1 cellular context compared by ENCODE assay signal in the genomic region with DNA sequence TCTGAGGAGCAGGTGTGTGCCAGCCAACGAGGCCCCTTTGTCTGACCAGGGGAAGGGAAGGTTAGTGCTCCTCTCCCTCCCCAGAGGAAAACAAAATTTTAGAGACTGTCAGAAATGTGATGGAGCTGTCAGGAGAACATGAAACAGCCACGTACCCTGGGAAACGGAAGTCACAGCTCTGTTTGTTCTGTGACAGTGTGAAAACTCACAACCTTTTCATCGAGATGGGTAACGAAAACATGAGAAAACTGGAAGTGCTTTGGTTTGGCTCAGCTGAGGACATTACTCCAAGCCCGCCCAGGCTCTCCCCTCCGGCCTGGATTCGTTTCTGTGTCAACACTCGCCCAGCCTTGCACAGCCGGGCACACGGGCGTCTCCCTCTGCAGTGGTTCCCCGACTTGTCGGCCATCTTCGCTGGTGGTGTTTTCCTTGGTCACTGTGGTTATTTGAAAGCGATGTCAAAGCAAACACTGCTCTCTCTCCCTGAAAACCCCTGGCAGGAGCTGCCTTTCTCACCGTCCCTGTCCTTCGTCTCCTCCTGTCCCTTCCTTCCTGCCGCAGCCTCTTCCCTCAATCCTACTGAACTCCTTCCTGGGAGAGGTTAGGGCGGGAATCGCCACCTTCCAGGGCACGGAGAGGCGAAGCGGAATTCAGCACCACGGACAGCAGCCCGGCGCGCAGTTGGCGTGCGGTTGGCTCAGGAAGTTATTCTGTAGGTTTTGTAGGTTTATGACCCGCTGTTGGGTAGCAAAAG.
TF ChIP-seq lines count a peak whose summit lies in the region.

No MANE protein-coding gene starts in this region.

TF ChIP-seq in HepG2, 621 proteins besides CTCF, POLR2A, EP300 and RAD21 (continues in another document):
- TF ChIP-seq ZBTB1 (CRISPR knock-in tag; IDR thresholded peaks at IDR 0.05; ENCODE audit: borderline replicate concordance), result peak; percentile 87; the same call in 1 of the 2 replicates
- TF ChIP-seq, protein P1, sequence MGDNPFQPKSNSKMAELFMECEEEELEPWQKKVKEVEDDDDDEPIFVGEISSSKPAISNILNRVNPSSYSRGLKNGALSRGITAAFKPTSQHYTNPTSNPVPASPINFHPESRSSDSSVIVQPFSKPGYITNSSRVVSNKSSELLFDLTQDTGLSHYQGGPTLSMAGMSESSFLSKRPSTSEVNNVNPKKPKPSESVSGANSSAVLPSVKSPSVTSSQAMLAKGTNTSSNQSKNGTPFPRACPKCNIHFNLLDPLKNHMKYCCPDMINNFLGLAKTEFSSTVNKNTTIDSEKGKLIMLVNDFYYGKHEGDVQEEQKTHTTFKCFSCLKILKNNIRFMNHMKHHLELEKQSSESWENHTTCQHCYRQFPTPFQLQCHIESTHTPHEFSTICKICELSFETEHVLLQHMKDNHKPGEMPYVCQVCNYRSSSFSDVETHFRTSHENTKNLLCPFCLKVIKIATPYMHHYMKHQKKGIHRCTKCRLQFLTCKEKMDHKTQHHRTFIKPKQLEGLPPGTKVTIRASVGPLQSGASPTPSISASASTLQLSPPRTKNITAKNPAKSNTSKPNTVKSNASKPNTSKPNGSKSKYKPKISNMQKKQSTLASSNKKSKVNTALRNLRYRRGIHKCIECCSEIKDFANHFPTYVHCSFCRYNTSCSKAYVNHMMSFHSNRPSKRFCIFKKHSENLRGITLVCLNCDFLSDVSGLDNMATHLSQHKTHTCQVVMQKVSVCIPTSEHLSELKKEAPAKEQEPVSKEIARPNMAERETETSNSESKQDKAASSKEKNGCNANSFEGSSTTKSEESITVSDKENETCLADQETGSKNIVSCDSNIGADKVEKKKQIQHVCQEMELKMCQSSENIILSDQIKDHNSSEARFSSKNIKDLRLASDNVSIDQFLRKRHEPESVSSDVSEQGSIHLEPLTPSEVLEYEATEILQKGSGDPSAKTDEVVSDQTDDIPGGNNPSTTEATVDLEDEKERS (CRISPR knock-in tag; IDR thresholded peaks at IDR 0.05), result no peak; the same call in 1 of the 2 replicates
- peak; percentile 60; the same call in 1 of the 2 replicates for TF ChIP-seq ZSCAN21 (CRISPR knock-in tag; IDR thresholded peaks at IDR 0.05; ENCODE audit: borderline replicate concordance)
- TF ChIP-seq SP4 (CRISPR knock-in tag; IDR thresholded peaks at IDR 0.05), result no peak
- peak; percentile 85 for TF ChIP-seq ZNF788 (CRISPR knock-in tag; IDR thresholded peaks at IDR 0.05; ENCODE audit: borderline replicate concordance)
- TF ChIP-seq ZNF33B (CRISPR knock-in tag; IDR thresholded peaks at IDR 0.05), result no peak
- peak; percentile 89 for TF ChIP-seq IRX3 (CRISPR knock-in tag; IDR thresholded peaks at IDR 0.05; ENCODE audit: borderline replicate concordance, low read depth)
- TF ChIP-seq ELF4 (CRISPR knock-in tag; IDR thresholded peaks at IDR 0.05; ENCODE audit: borderline replicate concordance), result 0 out of 2 replicates have a peak, but pooled peaks have one; percentile 62
- TF ChIP-seq TEAD3 (CRISPR knock-in tag; optimal IDR thresholded peaks at IDR 0.05; ENCODE audit: borderline replicate concordance), result peak; percentile 75
- peak; percentile 94; the same call in 1 of the 2 replicates for TF ChIP-seq ZFP37 (CRISPR knock-in tag; IDR thresholded peaks at IDR 0.05; ENCODE audit: borderline replicate concordance)
- TF ChIP-seq, protein P2, sequence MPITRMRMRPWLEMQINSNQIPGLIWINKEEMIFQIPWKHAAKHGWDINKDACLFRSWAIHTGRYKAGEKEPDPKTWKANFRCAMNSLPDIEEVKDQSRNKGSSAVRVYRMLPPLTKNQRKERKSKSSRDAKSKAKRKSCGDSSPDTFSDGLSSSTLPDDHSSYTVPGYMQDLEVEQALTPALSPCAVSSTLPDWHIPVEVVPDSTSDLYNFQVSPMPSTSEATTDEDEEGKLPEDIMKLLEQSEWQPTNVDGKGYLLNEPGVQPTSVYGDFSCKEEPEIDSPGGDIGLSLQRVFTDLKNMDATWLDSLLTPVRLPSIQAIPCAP (CRISPR knock-in tag; IDR thresholded peaks at IDR 0.05; ENCODE audit: low read depth), result no peak
- peak; percentile 64 for TF ChIP-seq ZNF263 (CRISPR knock-in tag; IDR thresholded peaks at IDR 0.05)
- no peak for TF ChIP-seq HIVEP1 (CRISPR knock-in tag; IDR thresholded peaks at IDR 0.05)
- TF ChIP-seq, protein P3, sequence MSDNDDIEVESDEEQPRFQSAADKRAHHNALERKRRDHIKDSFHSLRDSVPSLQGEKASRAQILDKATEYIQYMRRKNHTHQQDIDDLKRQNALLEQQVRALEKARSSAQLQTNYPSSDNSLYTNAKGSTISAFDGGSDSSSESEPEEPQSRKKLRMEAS (IDR thresholded peaks at IDR 0.05), result peak; percentile 28; the same call in 1 of the 2 replicates
- TF ChIP-seq ZNF569 (CRISPR knock-in tag; IDR thresholded peaks at IDR 0.05; ENCODE audit: borderline replicate concordance), result no peak
- TF ChIP-seq, protein P4, sequence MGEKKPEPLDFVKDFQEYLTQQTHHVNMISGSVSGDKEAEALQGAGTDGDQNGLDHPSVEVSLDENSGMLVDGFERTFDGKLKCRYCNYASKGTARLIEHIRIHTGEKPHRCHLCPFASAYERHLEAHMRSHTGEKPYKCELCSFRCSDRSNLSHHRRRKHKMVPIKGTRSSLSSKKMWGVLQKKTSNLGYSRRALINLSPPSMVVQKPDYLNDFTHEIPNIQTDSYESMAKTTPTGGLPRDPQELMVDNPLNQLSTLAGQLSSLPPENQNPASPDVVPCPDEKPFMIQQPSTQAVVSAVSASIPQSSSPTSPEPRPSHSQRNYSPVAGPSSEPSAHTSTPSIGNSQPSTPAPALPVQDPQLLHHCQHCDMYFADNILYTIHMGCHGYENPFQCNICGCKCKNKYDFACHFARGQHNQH (CRISPR knock-in tag; IDR thresholded peaks at IDR 0.05), result peak; percentile 90
- no peak for TF ChIP-seq ZNF17 (CRISPR knock-in tag; IDR thresholded peaks at IDR 0.05)
- no peak for TF ChIP-seq NONO (IDR thresholded peaks at IDR 0.05)
- no peak for TF ChIP-seq NONO (CRISPR knock-in tag; conservative IDR thresholded peaks at IDR 0.05)
- TF ChIP-seq, protein P5, sequence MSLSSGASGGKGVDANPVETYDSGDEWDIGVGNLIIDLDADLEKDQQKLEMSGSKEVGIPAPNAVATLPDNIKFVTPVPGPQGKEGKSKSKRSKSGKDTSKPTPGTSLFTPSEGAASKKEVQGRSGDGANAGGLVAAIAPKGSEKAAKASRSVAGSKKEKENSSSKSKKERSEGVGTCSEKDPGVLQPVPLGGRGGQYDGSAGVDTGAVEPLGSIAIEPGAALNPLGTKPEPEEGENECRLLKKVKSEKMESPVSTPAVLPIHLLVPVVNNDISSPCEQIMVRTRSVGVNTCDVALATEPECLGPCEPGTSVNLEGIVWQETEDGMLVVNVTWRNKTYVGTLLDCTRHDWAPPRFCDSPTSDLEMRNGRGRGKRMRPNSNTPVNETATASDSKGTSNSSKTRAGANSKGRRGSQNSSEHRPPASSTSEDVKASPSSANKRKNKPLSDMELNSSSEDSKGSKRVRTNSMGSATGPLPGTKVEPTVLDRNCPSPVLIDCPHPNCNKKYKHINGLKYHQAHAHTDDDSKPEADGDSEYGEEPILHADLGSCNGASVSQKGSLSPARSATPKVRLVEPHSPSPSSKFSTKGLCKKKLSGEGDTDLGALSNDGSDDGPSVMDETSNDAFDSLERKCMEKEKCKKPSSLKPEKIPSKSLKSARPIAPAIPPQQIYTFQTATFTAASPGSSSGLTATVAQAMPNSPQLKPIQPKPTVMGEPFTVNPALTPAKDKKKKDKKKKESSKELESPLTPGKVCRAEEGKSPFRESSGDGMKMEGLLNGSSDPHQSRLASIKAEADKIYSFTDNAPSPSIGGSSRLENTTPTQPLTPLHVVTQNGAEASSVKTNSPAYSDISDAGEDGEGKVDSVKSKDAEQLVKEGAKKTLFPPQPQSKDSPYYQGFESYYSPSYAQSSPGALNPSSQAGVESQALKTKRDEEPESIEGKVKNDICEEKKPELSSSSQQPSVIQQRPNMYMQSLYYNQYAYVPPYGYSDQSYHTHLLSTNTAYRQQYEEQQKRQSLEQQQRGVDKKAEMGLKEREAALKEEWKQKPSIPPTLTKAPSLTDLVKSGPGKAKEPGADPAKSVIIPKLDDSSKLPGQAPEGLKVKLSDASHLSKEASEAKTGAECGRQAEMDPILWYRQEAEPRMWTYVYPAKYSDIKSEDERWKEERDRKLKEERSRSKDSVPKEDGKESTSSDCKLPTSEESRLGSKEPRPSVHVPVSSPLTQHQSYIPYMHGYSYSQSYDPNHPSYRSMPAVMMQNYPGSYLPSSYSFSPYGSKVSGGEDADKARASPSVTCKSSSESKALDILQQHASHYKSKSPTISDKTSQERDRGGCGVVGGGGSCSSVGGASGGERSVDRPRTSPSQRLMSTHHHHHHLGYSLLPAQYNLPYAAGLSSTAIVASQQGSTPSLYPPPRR (CRISPR knock-in tag; IDR thresholded peaks at IDR 0.05; ENCODE audit: borderline replicate concordance), result no peak
- no peak for TF ChIP-seq HNRNPL (IDR thresholded peaks at IDR 0.05; ENCODE audit: low read depth, low read length)
- TF ChIP-seq ZBTB7B (CRISPR knock-in tag; IDR thresholded peaks at IDR 0.05), result peak; percentile 66
- no peak for TF ChIP-seq FOXA1 (IDR thresholded peaks at IDR 0.05)
- TF ChIP-seq FOXA1 (CRISPR knock-in tag; IDR thresholded peaks at IDR 0.05), result no peak
- TF ChIP-seq ZSCAN31 (CRISPR knock-in tag; IDR thresholded peaks at IDR 0.05; ENCODE audit: low read depth), result peak; percentile 85
- TF ChIP-seq DR1 (CRISPR knock-in tag; IDR thresholded peaks at IDR 0.05), result no peak
- no peak for TF ChIP-seq BRD4 (CRISPR knock-in tag; IDR thresholded peaks at IDR 0.05)
- TF ChIP-seq ELF3 (CRISPR knock-in tag; IDR thresholded peaks at IDR 0.05), result peak; percentile 73
- TF ChIP-seq U2AF2 (IDR thresholded peaks at IDR 0.05; ENCODE audit: low read depth, low read length), result no peak
- TF ChIP-seq, protein P6, sequence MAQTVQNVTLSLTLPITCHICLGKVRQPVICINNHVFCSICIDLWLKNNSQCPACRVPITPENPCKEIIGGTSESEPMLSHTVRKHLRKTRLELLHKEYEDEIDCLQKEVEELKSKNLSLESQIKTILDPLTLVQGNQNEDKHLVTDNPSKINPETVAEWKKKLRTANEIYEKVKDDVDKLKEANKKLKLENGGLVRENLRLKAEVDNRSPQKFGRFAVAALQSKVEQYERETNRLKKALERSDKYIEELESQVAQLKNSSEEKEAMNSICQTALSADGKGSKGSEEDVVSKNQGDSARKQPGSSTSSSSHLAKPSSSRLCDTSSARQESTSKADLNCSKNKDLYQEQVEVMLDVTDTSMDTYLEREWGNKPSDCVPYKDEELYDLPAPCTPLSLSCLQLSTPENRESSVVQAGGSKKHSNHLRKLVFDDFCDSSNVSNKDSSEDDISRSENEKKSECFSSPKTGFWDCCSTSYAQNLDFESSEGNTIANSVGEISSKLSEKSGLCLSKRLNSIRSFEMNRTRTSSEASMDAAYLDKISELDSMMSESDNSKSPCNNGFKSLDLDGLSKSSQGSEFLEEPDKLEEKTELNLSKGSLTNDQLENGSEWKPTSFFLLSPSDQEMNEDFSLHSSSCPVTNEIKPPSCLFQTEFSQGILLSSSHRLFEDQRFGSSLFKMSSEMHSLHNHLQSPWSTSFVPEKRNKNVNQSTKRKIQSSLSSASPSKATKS (CRISPR knock-in tag; IDR thresholded peaks at IDR 0.05), result no peak
- peak; percentile 94 for TF ChIP-seq ZNF138 (CRISPR knock-in tag; IDR thresholded peaks at IDR 0.05; ENCODE audit: low read depth)
- no peak for TF ChIP-seq MAFG (CRISPR knock-in tag; IDR thresholded peaks at IDR 0.05)
- TF ChIP-seq, protein P7, sequence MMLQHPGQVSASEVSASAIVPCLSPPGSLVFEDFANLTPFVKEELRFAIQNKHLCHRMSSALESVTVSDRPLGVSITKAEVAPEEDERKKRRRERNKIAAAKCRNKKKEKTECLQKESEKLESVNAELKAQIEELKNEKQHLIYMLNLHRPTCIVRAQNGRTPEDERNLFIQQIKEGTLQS (CRISPR knock-in tag; IDR thresholded peaks at IDR 0.05), result peak; percentile 74; the same call in 1 of the 2 replicates
- TF ChIP-seq, protein P8, sequence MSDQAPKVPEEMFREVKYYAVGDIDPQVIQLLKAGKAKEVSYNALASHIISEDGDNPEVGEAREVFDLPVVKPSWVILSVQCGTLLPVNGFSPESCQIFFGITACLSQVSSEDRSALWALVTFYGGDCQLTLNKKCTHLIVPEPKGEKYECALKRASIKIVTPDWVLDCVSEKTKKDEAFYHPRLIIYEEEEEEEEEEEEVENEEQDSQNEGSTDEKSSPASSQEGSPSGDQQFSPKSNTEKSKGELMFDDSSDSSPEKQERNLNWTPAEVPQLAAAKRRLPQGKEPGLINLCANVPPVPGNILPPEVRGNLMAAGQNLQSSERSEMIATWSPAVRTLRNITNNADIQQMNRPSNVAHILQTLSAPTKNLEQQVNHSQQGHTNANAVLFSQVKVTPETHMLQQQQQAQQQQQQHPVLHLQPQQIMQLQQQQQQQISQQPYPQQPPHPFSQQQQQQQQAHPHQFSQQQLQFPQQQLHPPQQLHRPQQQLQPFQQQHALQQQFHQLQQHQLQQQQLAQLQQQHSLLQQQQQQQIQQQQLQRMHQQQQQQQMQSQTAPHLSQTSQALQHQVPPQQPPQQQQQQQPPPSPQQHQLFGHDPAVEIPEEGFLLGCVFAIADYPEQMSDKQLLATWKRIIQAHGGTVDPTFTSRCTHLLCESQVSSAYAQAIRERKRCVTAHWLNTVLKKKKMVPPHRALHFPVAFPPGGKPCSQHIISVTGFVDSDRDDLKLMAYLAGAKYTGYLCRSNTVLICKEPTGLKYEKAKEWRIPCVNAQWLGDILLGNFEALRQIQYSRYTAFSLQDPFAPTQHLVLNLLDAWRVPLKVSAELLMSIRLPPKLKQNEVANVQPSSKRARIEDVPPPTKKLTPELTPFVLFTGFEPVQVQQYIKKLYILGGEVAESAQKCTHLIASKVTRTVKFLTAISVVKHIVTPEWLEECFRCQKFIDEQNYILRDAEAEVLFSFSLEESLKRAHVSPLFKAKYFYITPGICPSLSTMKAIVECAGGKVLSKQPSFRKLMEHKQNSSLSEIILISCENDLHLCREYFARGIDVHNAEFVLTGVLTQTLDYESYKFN (CRISPR knock-in tag; conservative IDR thresholded peaks at IDR 0.05), result no peak
- no peak for TF ChIP-seq ZNF235 (CRISPR knock-in tag; IDR thresholded peaks at IDR 0.05; ENCODE audit: borderline replicate concordance)
- peak; percentile 76; the same call in 1 of the 2 replicates for TF ChIP-seq FOXC1 (CRISPR knock-in tag; IDR thresholded peaks at IDR 0.05; ENCODE audit: borderline replicate concordance)
- TF ChIP-seq, protein P9, sequence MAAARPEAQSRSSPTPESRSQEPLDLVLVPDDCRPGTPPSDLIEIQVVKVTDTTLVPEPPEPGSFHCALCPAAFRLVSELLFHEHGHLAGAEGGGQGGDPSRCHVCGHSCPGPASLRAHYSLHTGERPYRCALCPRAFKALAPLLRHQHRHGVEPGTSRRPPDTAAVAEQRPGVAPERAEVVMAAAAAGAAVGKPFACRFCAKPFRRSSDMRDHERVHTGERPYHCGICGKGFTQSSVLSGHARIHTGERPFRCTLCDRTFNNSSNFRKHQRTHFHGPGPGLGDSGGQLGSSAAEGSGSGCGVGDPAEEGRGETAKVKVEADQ (CRISPR knock-in tag; IDR thresholded peaks at IDR 0.05; ENCODE audit: borderline replicate concordance), result no peak
